18 cellular contexts compared by ENCODE assay signal in genomic region chr15:41984622-41985021, GRCh38. TPM values are rescaled to one million over a fixed set of nuclear protein-coding genes. Genes with fewer than 3 reads are reported as not detected.
"Had no signal": no experiment of that assay in that cellular context is flagged by ENCODE, and none has a peak within 500 bp of the region (broad histone marks: within the 10 kb centered on the region; RNA-seq: fewer than 3 reads in every experiment).

No MANE protein-coding gene starts in this region.

- H3K27ac ChIP-seq: tibial nerve had no signal

- H3K36me3 Mint-ChIP-seq: naive thymus-derived CD8-positive, alpha-beta T cell; stimulated activated effector memory CD8-positive, alpha-beta T cell treated with anti-CD3 and anti-CD28 coated beads, Interleukin-12 subunit alpha, Interleukin-12 subunit beta, amount 100 ng/mL, for 72 hours had no signal

- H3K9me3 Mint-ChIP-seq: naive thymus-derived CD8-positive, alpha-beta T cell; stimulated activated effector memory CD8-positive, alpha-beta T cell treated with anti-CD3 and anti-CD28 coated beads, Interleukin-12 subunit alpha, Interleukin-12 subunit beta, amount 100 ng/mL, for 72 hours had no signal

- H3K9me3 ChIP-seq: mucosa of descending colon, tibial nerve had no signal

- H3K36me3 ChIP-seq: tibial nerve had no signal

- H3K27ac Mint-ChIP-seq: stimulated activated effector memory CD8-positive, alpha-beta T cell treated with anti-CD3 and anti-CD28 coated beads, Interleukin-12 subunit alpha, Interleukin-12 subunit beta, amount 100 ng/mL, for 72 hours had no signal

- H3K4me3 Mint-ChIP-seq: naive thymus-derived CD8-positive, alpha-beta T cell; stimulated activated effector memory CD8-positive, alpha-beta T cell treated with anti-CD3 and anti-CD28 coated beads, Interleukin-12 subunit alpha, Interleukin-12 subunit beta, amount 100 ng/mL, for 72 hours had no signal

- H3K27me3 ChIP-seq: tibial nerve had no signal

- H3K4me3 ChIP-seq: mucosa of descending colon, tibial nerve had no signal

- ATAC-seq: left colon; left ventricle myocardium superior; mucosa of descending colon; naive thymus-derived CD8-positive, alpha-beta T cell; right cardiac atrium; stimulated activated effector memory CD8-positive, alpha-beta T cell treated with anti-CD3 and anti-CD28 coated beads, Interleukin-12 subunit alpha, Interleukin-12 subunit beta, amount 100 ng/mL, for 72 hours; stimulated activated naive CD8-positive, alpha-beta T cell treated with anti-CD3 and anti-CD28 coated beads, Interleukin-15, Interleukin-2, amounts not matched to agents 100 U/mL and 50 U/mL, for 24 hours had no signal

- DNase-seq: foreskin melanocyte; hippocampal formation; left colon; left ventricle myocardium superior; mesendoderm; mucosa of descending colon; right cardiac atrium; stimulated activated CD4-positive, alpha-beta T cell treated with anti-CD3 and anti-CD28 coated beads, Interleukin-4, amount 100 ng/mL, for 1 hour; stimulated activated CD8-positive, alpha-beta memory T cell treated with anti-CD3 and anti-CD28 coated beads, Interleukin-4, amount 100 ng/mL, for 48 hours; stimulated activated naive CD8-positive, alpha-beta T cell treated with anti-CD3 and anti-CD28 coated beads, Interleukin-15, Interleukin-2, amounts not matched to agents 100 U/mL and 50 U/mL, for 24 hours had no signal

RNA-seq across cellular contexts. Expression of gene PLA2G4E, which starts 36.2 kb away (rescaled TPM):
- total RNA-seq: kidney epithelial cell; left colon; left ventricle myocardium superior; lung microvascular endothelial cell; naive thymus-derived CD8-positive, alpha-beta T cell; osteocyte; temporal lobe; tibial nerve had no signal
- polyA plus RNA-seq: naive thymus-derived CD8-positive, alpha-beta T cell; neural cell had no signal
